In genomic region chr10:93718937-93719725, GRCh38 we compare ENCODE assay signal across 13 cellular contexts. TPM values are rescaled to one million over a fixed set of nuclear protein-coding genes. Genes with fewer than 3 reads are reported as not detected.
DNase-seq lines count a peak whose midpoint lies in the region; ATAC-seq and TF ChIP-seq lines count a peak whose summit lies in the region.
"Had no signal": no experiment of that assay in that cellular context is flagged by ENCODE, and none has a peak within 500 bp of the region (broad histone marks: within the 10 kb centered on the region; RNA-seq: fewer than 3 reads in every experiment).

No MANE protein-coding gene starts in this region.

- ATAC-seq in GM18498 (IDR thresholded peaks at IDR 0.05; ENCODE audit: unreplicated experiment) (peak; percentile 67), GM21528 (IDR thresholded peaks at IDR 0.05; ENCODE audit: low FRiP score, unreplicated experiment) (peak; percentile 47), HG03469 (IDR thresholded peaks at IDR 0.05; ENCODE audit: unreplicated experiment) (no peak), HG02571 (IDR thresholded peaks at IDR 0.05; ENCODE audit: unreplicated experiment) (no peak)
- no peak for ATAC-seq in activated CD8-positive, alpha-beta T cell treated with anti-CD3 and anti-CD28 coated beads, Interleukin-2, amount 10 ng/mL, durations not matched to agents 7 days and 5 days

- no peaks in the 10 kb centered on the region for H3K36me3 Mint-ChIP-seq in activated CD8-positive, alpha-beta T cell treated with anti-CD3 and anti-CD28 coated beads, Interleukin-2, amount 10 ng/mL, durations not matched to agents 7 days and 5 days (ENCODE audit: low read depth)

- POLR2A ChIA-PET in activated CD8-positive, alpha-beta T cell treated with anti-CD3 and anti-CD28 coated beads, Interleukin-2, amount 10 ng/mL, durations not matched to agents 7 days and 5 days (lab: Charles Lee) = interaction anchor here (0.5 to 0.6 kb wide), 2 partner anchors 215 to 551 kb away, joined by 3 read pairs; no protein-coding TSS in a partner anchor

- no peak overlapping the region for H3K27ac Mint-ChIP-seq in activated CD8-positive, alpha-beta T cell treated with anti-CD3 and anti-CD28 coated beads, Interleukin-2, amount 10 ng/mL, durations not matched to agents 7 days and 5 days

- H3K4me3 ChIP-seq in fibroblast of pulmonary artery (replicated peaks; ENCODE audit: low read depth, low read length) = no peak overlapping the region

- H3K27me3 Mint-ChIP-seq in activated CD8-positive, alpha-beta T cell treated with anti-CD3 and anti-CD28 coated beads, Interleukin-2, amount 10 ng/mL, durations not matched to agents 7 days and 5 days (ENCODE audit: low read depth) = peaks cover 8% of the 10 kb centered on the region

- in situ Hi-C loops in KBM-7 (cut with MboI; ENCODE audit: low pct_unique_long_range_greater_than_20kb, low sequenced_read_pairs) = no loop called here

- DNase-seq in KBM-7 (peak; percentile 67), fibroblast of pulmonary artery (ENCODE audit: low read depth) (peak; percentile 3), activated T-cell treated with anti-CD3 and anti-CD28 coated beads for 4 hours (no peak)
- no peak for DNase-seq in activated CD8-positive, alpha-beta T cell treated with anti-CD3 and anti-CD28 coated beads, Interleukin-2, amount 10 ng/mL, durations not matched to agents 7 days and 5 days
- DNase-seq: DMS79 treated with DMSO at 0.1 percent for 48 hours, NCI-H1694 had no signal

- no peaks in the 10 kb centered on the region for H3K9me3 Mint-ChIP-seq in activated CD8-positive, alpha-beta T cell treated with anti-CD3 and anti-CD28 coated beads, Interleukin-2, amount 10 ng/mL, durations not matched to agents 7 days and 5 days (ENCODE audit: insufficient read depth)

- peaks cover 4% of the 10 kb centered on the region for H3K4me1 Mint-ChIP-seq in activated CD8-positive, alpha-beta T cell treated with anti-CD3 and anti-CD28 coated beads, Interleukin-2, amount 10 ng/mL, durations not matched to agents 7 days and 5 days (ENCODE audit: low read depth)

- CTCF ChIA-PET in activated CD8-positive, alpha-beta T cell treated with anti-CD3 and anti-CD28 coated beads, Interleukin-2, amount 10 ng/mL, durations not matched to agents 7 days and 5 days (lab: Charles Lee) = no interaction called here

- TF ChIP-seq CTCF in fibroblast of pulmonary artery (IDR thresholded peaks at IDR 0.05; ENCODE audit: low read length, missing control alignments) = no peak

- H3K4me3 Mint-ChIP-seq in activated CD8-positive, alpha-beta T cell treated with anti-CD3 and anti-CD28 coated beads, Interleukin-2, amount 10 ng/mL, durations not matched to agents 7 days and 5 days = no peak overlapping the region

RNA-seq across cellular contexts. Expression of gene FRA10AC1, which starts 16.7 kb away (rescaled TPM):
- 1 to 10 TPM; 5.4 to 6.0 TPM for total RNA-seq in activated CD8-positive, alpha-beta T cell treated with anti-CD3 and anti-CD28 coated beads, Interleukin-2, amount 10 ng/mL, durations not matched to agents 7 days and 5 days

RNA-seq across cellular contexts. Expression of gene LGI1, which starts 38.6 kb away (rescaled TPM):
- not detected for total RNA-seq in activated CD8-positive, alpha-beta T cell treated with anti-CD3 and anti-CD28 coated beads, Interleukin-2, amount 10 ng/mL, durations not matched to agents 7 days and 5 days
- total RNA-seq: dermis microvascular lymphatic vessel endothelial cell; osteocyte; T-helper 1 cell treated with Interleukin-12 subunit alpha and Interleukin-12 subunit beta and Interleukin-4 antibody, amounts not matched to agents 30 ng/mL and 1 ng/mL, for 36 hours had no signal

Comparison
In these comparisons a context has a peak if more than half of its experiments do, and no peak if none do; other contexts are left out.
1. ATAC-seq: peak in GM18498 (single experiment) and GM21528 (single experiment); none in activated CD8-positive, alpha-beta T cell treated with anti-CD3 and anti-CD28 coated beads, Interleukin-2, amount 10 ng/mL, durations not matched to agents 7 days and 5 days (single experiment), HG03469 (single experiment) and HG02571 (single experiment).
2. DNase-seq: peak in KBM-7 (single experiment) and fibroblast of pulmonary artery (single experiment); none in activated CD8-positive, alpha-beta T cell treated with anti-CD3 and anti-CD28 coated beads, Interleukin-2, amount 10 ng/mL, durations not matched to agents 7 days and 5 days (single experiment) and activated T-cell treated with anti-CD3 and anti-CD28 coated beads for 4 hours (single experiment).